Comparison of ENCODE assay signal across 1 cellular context in genomic region chr22:37639070-37639760, GRCh38.
TF ChIP-seq lines count a peak whose summit lies in the region.

Gene SH3BP1, plus strand, starts transcription at chr22:37639669. Its CDS starts 119 bp downstream, at chr22:37639788.

TF ChIP-seq in HepG2, 621 proteins besides CTCF, POLR2A, EP300 and RAD21 (continued from another document and continues in another):
- TF ChIP-seq ZBTB40 (IDR thresholded peaks at IDR 0.05) (no peak), ZBTB40 (CRISPR knock-in tag; IDR thresholded peaks at IDR 0.05) (0 out of 2 replicates have a peak, but pooled peaks have one; percentile 46), PBX3 (CRISPR knock-in tag; IDR thresholded peaks at IDR 0.05; ENCODE audit: borderline replicate concordance) (no peak), SP5 (CRISPR knock-in tag; IDR thresholded peaks at IDR 0.05; ENCODE audit: borderline replicate concordance, low read depth) (peak; percentile 43; the same call in 1 of the 2 replicates), ZNF33B (CRISPR knock-in tag; IDR thresholded peaks at IDR 0.05) (no peak), GABPB1 (CRISPR knock-in tag; IDR thresholded peaks at IDR 0.05) (peak; percentile 61; the same call in 1 of the 2 replicates), FOXA3 (CRISPR knock-in tag; IDR thresholded peaks at IDR 0.05) (0 out of 2 replicates have a peak, but pooled peaks have one; percentile 16), XRCC5 (optimal IDR thresholded peaks at IDR 0.05; ENCODE audit: low read length) (peak; percentile 26), IKZF5 (CRISPR knock-in tag; IDR thresholded peaks at IDR 0.05) (0 out of 2 replicates have a peak, but pooled peaks have one; percentile 7), KIAA2018 (CRISPR knock-in tag; IDR thresholded peaks at IDR 0.05; ENCODE audit: borderline replicate concordance) (no peak), RBFOX2 (IDR thresholded peaks at IDR 0.05; ENCODE audit: low read depth, low read length) (peak; percentile 62), HNRNPLL (IDR thresholded peaks at IDR 0.05; ENCODE audit: low read depth, low read length, poor library complexity, severe bottlenecking) (peak; percentile 47), ZNF687 (CRISPR knock-in tag; IDR thresholded peaks at IDR 0.05) (peak; percentile 65), SALL1 (CRISPR knock-in tag; IDR thresholded peaks at IDR 0.05) (peak; percentile 38; the same call in 1 of the 2 replicates), ZBTB2 (CRISPR knock-in tag; IDR thresholded peaks at IDR 0.05; ENCODE audit: low read depth) (peak; percentile 76; the same call in 1 of the 2 replicates)
- TF ChIP-seq, protein P1, sequence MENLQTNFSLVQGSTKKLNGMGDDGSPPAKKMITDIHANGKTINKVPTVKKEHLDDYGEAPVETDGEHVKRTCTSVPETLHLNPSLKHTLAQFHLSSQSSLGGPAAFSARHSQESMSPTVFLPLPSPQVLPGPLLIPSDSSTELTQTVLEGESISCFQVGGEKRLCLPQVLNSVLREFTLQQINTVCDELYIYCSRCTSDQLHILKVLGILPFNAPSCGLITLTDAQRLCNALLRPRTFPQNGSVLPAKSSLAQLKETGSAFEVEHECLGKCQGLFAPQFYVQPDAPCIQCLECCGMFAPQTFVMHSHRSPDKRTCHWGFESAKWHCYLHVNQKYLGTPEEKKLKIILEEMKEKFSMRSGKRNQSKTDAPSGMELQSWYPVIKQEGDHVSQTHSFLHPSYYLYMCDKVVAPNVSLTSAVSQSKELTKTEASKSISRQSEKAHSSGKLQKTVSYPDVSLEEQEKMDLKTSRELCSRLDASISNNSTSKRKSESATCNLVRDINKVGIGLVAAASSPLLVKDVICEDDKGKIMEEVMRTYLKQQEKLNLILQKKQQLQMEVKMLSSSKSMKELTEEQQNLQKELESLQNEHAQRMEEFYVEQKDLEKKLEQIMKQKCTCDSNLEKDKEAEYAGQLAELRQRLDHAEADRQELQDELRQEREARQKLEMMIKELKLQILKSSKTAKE (CRISPR knock-in tag; IDR thresholded peaks at IDR 0.05; ENCODE audit: borderline replicate concordance) = no peak
